2 cellular contexts compared by ENCODE assay signal in the genomic region with DNA sequence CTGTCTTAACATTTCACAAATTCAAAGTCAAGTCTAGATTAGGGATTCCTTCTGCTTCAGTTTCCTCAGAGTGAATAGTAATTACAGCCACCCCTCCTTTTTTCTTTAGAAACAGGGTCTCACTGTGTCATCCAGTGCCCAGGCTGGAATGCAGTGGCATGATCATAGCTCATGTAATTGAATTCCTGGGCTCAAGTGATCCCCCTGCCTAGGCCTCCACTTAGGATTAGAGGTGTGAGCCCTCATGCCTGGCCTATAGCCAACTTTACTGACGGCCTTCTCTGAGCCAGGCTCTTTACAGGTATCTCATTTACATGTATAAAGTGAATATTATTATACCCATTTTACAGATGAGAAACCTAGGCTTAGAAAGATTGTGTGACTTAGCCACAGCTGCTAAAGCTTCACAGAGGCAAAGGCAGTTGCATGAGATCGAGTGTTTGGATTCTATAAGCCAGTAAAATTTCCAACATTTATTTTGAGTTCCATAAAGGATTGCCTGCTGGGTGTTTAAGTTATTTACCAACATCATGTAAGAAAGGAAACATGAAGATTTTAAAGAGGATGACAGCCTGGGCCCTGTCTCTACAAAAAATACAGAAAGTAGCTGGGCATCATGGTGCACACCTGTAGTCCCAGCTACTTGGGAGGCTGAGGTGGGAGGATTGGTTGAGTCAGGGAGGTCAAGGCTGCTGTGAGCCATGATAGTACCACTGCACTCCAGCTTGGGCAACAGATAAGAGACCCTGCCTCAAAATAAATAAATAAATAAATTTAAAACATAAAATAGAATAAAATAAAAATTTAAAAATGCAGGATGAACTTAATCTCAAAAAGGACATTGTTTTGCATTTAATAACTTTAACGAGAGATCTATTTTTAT.
A peak's percentile ranks its signal among the peaks of the same experiment; 100 is the strongest.
TF ChIP-seq lines count a peak whose summit lies in the region.

No MANE protein-coding gene starts in this region.

TF ChIP-seq in A549, 52 proteins besides CTCF, POLR2A, EP300 and RAD21:
- TF ChIP-seq KDM5A (IDR thresholded peaks at IDR 0.05) (no peak), RNF2 (IDR thresholded peaks at IDR 0.05; ENCODE audit: borderline replicate concordance, low read depth) (no peak), MYC (IDR thresholded peaks at IDR 0.05; ENCODE audit: borderline replicate concordance, low read length) (no peak), FOXS1 (CRISPR knock-in tag; IDR thresholded peaks at IDR 0.05) (no peak), MAZ (IDR thresholded peaks at IDR 0.05; ENCODE audit: borderline replicate concordance, low read depth, low read length) (no peak), PHF8 (IDR thresholded peaks at IDR 0.05; ENCODE audit: borderline replicate concordance, low read depth) (no peak), HOXB5 (CRISPR knock-in tag; IDR thresholded peaks at IDR 0.05) (no peak), ZNF302 (CRISPR knock-in tag; IDR thresholded peaks at IDR 0.05) (no peak), NPAS2 (CRISPR knock-in tag; IDR thresholded peaks at IDR 0.05; ENCODE audit: borderline replicate concordance) (no peak), TP53 (CRISPR knock-in tag; IDR thresholded peaks at IDR 0.05) (no peak)
- TF ChIP-seq, protein P1, sequence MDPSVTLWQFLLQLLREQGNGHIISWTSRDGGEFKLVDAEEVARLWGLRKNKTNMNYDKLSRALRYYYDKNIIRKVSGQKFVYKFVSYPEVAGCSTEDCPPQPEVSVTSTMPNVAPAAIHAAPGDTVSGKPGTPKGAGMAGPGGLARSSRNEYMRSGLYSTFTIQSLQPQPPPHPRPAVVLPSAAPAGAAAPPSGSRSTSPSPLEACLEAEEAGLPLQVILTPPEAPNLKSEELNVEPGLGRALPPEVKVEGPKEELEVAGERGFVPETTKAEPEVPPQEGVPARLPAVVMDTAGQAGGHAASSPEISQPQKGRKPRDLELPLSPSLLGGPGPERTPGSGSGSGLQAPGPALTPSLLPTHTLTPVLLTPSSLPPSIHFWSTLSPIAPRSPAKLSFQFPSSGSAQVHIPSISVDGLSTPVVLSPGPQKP (IDR thresholded peaks at IDR 0.05; ENCODE audit: low read depth, low read length): no peak
- TF ChIP-seq, protein P2, sequence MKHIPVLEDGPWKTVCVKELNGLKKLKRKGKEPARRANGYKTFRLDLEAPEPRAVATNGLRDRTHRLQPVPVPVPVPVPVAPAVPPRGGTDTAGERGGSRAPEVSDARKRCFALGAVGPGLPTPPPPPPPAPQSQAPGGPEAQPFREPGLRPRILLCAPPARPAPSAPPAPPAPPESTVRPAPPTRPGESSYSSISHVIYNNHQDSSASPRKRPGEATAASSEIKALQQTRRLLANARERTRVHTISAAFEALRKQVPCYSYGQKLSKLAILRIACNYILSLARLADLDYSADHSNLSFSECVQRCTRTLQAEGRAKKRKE (CRISPR knock-in tag; IDR thresholded peaks at IDR 0.05; ENCODE audit: low read depth): no peak
- TF ChIP-seq, protein P3, sequence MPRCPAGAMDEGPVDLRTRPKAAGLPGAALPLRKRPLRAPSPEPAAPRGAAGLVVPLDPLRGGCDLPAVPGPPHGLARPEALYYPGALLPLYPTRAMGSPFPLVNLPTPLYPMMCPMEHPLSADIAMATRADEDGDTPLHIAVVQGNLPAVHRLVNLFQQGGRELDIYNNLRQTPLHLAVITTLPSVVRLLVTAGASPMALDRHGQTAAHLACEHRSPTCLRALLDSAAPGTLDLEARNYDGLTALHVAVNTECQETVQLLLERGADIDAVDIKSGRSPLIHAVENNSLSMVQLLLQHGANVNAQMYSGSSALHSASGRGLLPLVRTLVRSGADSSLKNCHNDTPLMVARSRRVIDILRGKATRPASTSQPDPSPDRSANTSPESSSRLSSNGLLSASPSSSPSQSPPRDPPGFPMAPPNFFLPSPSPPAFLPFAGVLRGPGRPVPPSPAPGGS (IDR thresholded peaks at IDR 0.05): no peak
- TF ChIP-seq, protein P4, sequence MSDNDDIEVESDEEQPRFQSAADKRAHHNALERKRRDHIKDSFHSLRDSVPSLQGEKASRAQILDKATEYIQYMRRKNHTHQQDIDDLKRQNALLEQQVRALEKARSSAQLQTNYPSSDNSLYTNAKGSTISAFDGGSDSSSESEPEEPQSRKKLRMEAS (IDR thresholded peaks at IDR 0.05): no peak

TF ChIP-seq in HepG2, 621 proteins besides CTCF, POLR2A, EP300 and RAD21:
- TF ChIP-seq ZNF768 (CRISPR knock-in tag; IDR thresholded peaks at IDR 0.05) (no peak), ZNF558 (CRISPR knock-in tag; IDR thresholded peaks at IDR 0.05; ENCODE audit: borderline replicate concordance) (no peak), ZSCAN20 (CRISPR knock-in tag; IDR thresholded peaks at IDR 0.05; ENCODE audit: borderline replicate concordance) (no peak), NFKB2 (CRISPR knock-in tag; IDR thresholded peaks at IDR 0.05; ENCODE audit: borderline replicate concordance) (no peak), ZNF3 (CRISPR knock-in tag; IDR thresholded peaks at IDR 0.05) (peak; percentile 96), ZNF629 (CRISPR knock-in tag; conservative IDR thresholded peaks at IDR 0.05) (peak; percentile 88)
- TF ChIP-seq, protein P5, sequence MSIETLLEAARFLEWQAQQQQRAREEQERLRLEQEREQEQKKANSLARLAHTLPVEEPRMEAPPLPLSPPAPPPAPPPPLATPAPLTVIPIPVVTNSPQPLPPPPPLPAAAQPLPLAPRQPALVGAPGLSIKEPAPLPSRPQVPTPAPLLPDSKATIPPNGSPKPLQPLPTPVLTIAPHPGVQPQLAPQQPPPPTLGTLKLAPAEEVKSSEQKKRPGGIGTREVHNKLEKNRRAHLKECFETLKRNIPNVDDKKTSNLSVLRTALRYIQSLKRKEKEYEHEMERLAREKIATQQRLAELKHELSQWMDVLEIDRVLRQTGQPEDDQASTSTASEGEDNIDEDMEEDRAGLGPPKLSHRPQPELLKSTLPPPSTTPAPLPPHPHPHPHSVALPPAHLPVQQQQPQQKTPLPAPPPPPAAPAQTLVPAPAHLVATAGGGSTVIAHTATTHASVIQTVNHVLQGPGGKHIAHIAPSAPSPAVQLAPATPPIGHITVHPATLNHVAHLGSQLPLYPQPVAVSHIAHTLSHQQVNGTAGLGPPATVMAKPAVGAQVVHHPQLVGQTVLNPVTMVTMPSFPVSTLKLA (IDR thresholded peaks at IDR 0.05): no peak
- TF ChIP-seq, protein P6, sequence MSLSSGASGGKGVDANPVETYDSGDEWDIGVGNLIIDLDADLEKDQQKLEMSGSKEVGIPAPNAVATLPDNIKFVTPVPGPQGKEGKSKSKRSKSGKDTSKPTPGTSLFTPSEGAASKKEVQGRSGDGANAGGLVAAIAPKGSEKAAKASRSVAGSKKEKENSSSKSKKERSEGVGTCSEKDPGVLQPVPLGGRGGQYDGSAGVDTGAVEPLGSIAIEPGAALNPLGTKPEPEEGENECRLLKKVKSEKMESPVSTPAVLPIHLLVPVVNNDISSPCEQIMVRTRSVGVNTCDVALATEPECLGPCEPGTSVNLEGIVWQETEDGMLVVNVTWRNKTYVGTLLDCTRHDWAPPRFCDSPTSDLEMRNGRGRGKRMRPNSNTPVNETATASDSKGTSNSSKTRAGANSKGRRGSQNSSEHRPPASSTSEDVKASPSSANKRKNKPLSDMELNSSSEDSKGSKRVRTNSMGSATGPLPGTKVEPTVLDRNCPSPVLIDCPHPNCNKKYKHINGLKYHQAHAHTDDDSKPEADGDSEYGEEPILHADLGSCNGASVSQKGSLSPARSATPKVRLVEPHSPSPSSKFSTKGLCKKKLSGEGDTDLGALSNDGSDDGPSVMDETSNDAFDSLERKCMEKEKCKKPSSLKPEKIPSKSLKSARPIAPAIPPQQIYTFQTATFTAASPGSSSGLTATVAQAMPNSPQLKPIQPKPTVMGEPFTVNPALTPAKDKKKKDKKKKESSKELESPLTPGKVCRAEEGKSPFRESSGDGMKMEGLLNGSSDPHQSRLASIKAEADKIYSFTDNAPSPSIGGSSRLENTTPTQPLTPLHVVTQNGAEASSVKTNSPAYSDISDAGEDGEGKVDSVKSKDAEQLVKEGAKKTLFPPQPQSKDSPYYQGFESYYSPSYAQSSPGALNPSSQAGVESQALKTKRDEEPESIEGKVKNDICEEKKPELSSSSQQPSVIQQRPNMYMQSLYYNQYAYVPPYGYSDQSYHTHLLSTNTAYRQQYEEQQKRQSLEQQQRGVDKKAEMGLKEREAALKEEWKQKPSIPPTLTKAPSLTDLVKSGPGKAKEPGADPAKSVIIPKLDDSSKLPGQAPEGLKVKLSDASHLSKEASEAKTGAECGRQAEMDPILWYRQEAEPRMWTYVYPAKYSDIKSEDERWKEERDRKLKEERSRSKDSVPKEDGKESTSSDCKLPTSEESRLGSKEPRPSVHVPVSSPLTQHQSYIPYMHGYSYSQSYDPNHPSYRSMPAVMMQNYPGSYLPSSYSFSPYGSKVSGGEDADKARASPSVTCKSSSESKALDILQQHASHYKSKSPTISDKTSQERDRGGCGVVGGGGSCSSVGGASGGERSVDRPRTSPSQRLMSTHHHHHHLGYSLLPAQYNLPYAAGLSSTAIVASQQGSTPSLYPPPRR (CRISPR knock-in tag; IDR thresholded peaks at IDR 0.05; ENCODE audit: borderline replicate concordance): no peak
TF ChIP-seq in HepG2: peak in this region for 2.
